Comparison of ENCODE assay signal across 8 cellular contexts in the genomic region with DNA sequence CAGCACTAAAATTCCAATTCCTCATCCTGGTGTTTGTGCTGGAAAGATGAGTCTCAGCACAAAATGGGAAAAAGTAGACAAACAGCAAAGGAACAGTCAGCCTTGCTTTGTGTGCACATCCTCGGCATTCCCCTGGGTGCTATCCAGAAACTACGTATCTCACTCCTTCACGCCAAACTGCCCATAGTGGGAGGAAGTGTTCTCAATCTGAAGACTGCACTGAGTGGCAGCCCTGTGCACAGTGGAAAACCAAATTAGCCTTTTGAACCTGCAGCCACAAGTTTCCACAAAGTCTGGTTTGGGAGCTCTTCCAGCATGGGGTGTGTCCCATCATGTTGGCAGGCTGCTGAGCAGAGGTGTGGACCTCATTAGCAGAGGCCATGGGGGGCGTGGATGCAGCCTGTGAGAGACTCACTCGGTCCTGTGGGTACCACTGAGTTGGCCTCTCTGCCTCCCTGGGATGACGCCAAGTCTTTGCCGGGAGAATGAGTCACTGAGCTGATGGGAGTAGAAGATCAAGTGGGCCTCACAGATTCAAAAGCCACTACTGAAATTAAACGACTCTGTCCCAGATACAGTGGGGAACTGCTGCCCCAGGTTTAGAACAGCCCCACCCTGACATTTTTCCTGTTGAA.
DNase-seq lines count a peak whose midpoint lies in the region; ATAC-seq, FAIRE-seq and TF ChIP-seq lines count a peak whose summit lies in the region.
"Not testable (repeated sequence)": the region's sequence is repeated elsewhere in the genome, so short reads cannot be mapped to it uniquely, and the experiment has no call there.

No MANE protein-coding gene starts in this region.

- not testable (repeated sequence) for TF ChIP-seq CTCF in activated CD8-positive, alpha-beta T cell treated with anti-CD3 and anti-CD28 coated beads for 36 hours (IDR thresholded peaks at IDR 0.05); foreskin keratinocyte (conservative IDR thresholded peaks at IDR 0.05)

- peak overlapping the region; percentile 88 for H3K27ac Mint-ChIP-seq in activated CD8-positive, alpha-beta T cell treated with anti-CD3 and anti-CD28 coated beads for 36 hours
- H3K27ac Mint-ChIP-seq in activated naive CD8-positive, alpha-beta T cell treated with anti-CD3 and anti-CD28 coated beads, Interleukin-2, amount 10 ng/mL, durations not matched to agents 7 days and 5 days: peak overlapping the region; percentile 70

- H3K27ac ChIP-seq in foreskin keratinocyte; right cardiac atrium (ENCODE audit: low read length): not testable (repeated sequence)

- intact Hi-C loops in activated CD8-positive, alpha-beta T cell treated with anti-CD3 and anti-CD28 coated beads for 36 hours (cut with micrococcal nuclease); right cardiac atrium (cut with DNase I); sciatic nerve (cut with DNase I): not testable (repeated sequence)

- POLR2A ChIA-PET in activated CD8-positive, alpha-beta T cell treated with anti-CD3 and anti-CD28 coated beads for 36 hours (lab: Charles Lee); activated naive CD8-positive, alpha-beta T cell treated with anti-CD3 and anti-CD28 coated beads, Interleukin-2, amount 10 ng/mL, durations not matched to agents 7 days and 5 days (lab: Charles Lee): not testable (repeated sequence)

- CTCF ChIA-PET in activated CD8-positive, alpha-beta T cell treated with anti-CD3 and anti-CD28 coated beads for 36 hours (lab: Charles Lee): not testable (repeated sequence)

- peaks cover 27% of the 10 kb centered on the region for H3K36me3 Mint-ChIP-seq in activated CD8-positive, alpha-beta T cell treated with anti-CD3 and anti-CD28 coated beads for 36 hours (ENCODE audit: low read depth)
- H3K36me3 Mint-ChIP-seq in activated naive CD8-positive, alpha-beta T cell treated with anti-CD3 and anti-CD28 coated beads, Interleukin-2, amount 10 ng/mL, durations not matched to agents 7 days and 5 days: peaks cover 12% of the 10 kb centered on the region

- H3K27me3 Mint-ChIP-seq in activated CD8-positive, alpha-beta T cell treated with anti-CD3 and anti-CD28 coated beads for 36 hours; activated naive CD8-positive, alpha-beta T cell treated with anti-CD3 and anti-CD28 coated beads, Interleukin-2, amount 10 ng/mL, durations not matched to agents 7 days and 5 days: not testable (repeated sequence)

- ATAC-seq in activated CD8-positive, alpha-beta T cell treated with anti-CD3 and anti-CD28 coated beads for 36 hours; activated naive CD8-positive, alpha-beta T cell treated with anti-CD3 and anti-CD28 coated beads, Interleukin-2, amount 10 ng/mL, durations not matched to agents 7 days and 5 days (ENCODE audit: low read depth): not testable (repeated sequence)
- peak; percentile 34 for ATAC-seq in foreskin keratinocyte
- ATAC-seq in right cardiac atrium: peak; percentile 77 to 89
- ATAC-seq in sciatic nerve: peak; percentile 80

- peaks cover 20% of the 10 kb centered on the region for H3K9me3 Mint-ChIP-seq in activated CD8-positive, alpha-beta T cell treated with anti-CD3 and anti-CD28 coated beads for 36 hours
- H3K9me3 Mint-ChIP-seq in activated naive CD8-positive, alpha-beta T cell treated with anti-CD3 and anti-CD28 coated beads, Interleukin-2, amount 10 ng/mL, durations not matched to agents 7 days and 5 days: peaks cover 21% of the 10 kb centered on the region

- FAIRE-seq in urothelium cell line (lab: Jason Lieb, UNC): not testable (repeated sequence)

- H3K4me3 ChIP-seq in right cardiac atrium (ENCODE audit: low read length): not testable (repeated sequence)

- H3K27me3 ChIP-seq in foreskin keratinocyte; right cardiac atrium (ENCODE audit: control insufficient read depth, insufficient read depth): not testable (repeated sequence)

- H3K4me3 Mint-ChIP-seq in activated CD8-positive, alpha-beta T cell treated with anti-CD3 and anti-CD28 coated beads for 36 hours; activated naive CD8-positive, alpha-beta T cell treated with anti-CD3 and anti-CD28 coated beads, Interleukin-2, amount 10 ng/mL, durations not matched to agents 7 days and 5 days: not testable (repeated sequence)

- H3K4me1 ChIP-seq in foreskin keratinocyte; right cardiac atrium (ENCODE audit: control insufficient read depth, insufficient read depth, low read length): not testable (repeated sequence)

- peaks cover 26% of the 10 kb centered on the region for H3K4me1 Mint-ChIP-seq in activated CD8-positive, alpha-beta T cell treated with anti-CD3 and anti-CD28 coated beads for 36 hours (ENCODE audit: low read depth)
- H3K4me1 Mint-ChIP-seq in activated naive CD8-positive, alpha-beta T cell treated with anti-CD3 and anti-CD28 coated beads, Interleukin-2, amount 10 ng/mL, durations not matched to agents 7 days and 5 days: peaks cover 11% of the 10 kb centered on the region

- DNase-seq in DMS79 treated with DMSO at 0.1 percent for 48 hours (lab: John Stamatoyannopoulos, UW): peak; percentile 2
- DNase-seq in RKO (ENCODE audit: low spot score): peak; percentile 16
- DNase-seq in activated CD8-positive, alpha-beta T cell treated with anti-CD3 and anti-CD28 coated beads for 36 hours; activated naive CD8-positive, alpha-beta T cell treated with anti-CD3 and anti-CD28 coated beads, Interleukin-2, amount 10 ng/mL, durations not matched to agents 7 days and 5 days; foreskin keratinocyte: not testable (repeated sequence)
- DNase-seq in right cardiac atrium: peak; percentile 33 to 64 (median 49)
- peak; percentile 59 for DNase-seq in sciatic nerve (ENCODE audit: low spot score)
- peak; percentile 2 for DNase-seq in urothelium cell line (ENCODE audit: low spot score)

- H3K9me3 ChIP-seq in right cardiac atrium (ENCODE audit: control insufficient read depth, low read length): not testable (repeated sequence)

- 42% methylated on average over 8 of the region's 8 CpGs for WGBS in right cardiac atrium
